1 cellular context compared by ENCODE assay signal in genomic region chr2:99763764-99764163, GRCh38.
TF ChIP-seq lines count a peak whose summit lies in the region.

No MANE protein-coding gene starts in this region.

TF ChIP-seq in GM23338, 12 proteins besides CTCF, POLR2A, EP300 and RAD21 (continued from another document):
- TF ChIP-seq ZNF462 (CRISPR knock-in tag; IDR thresholded peaks at IDR 0.05) (no peak), JUNB (IDR thresholded peaks at IDR 0.05; ENCODE audit: unreplicated experiment) (no peak), CREB1 (CRISPR knock-in tag; IDR thresholded peaks at IDR 0.05; ENCODE audit: low read depth) (no peak), STAT1 (IDR thresholded peaks at IDR 0.05; ENCODE audit: unreplicated experiment) (no peak), EZH2phosphoT487 (IDR thresholded peaks at IDR 0.05; ENCODE audit: unreplicated experiment) (no peak), REST (IDR thresholded peaks at IDR 0.05; ENCODE audit: unreplicated experiment) (no peak), EZH2 (IDR thresholded peaks at IDR 0.05; ENCODE audit: low read depth, unreplicated experiment) (no peak), ZNF114 (CRISPR knock-in tag; IDR thresholded peaks at IDR 0.05) (no peak), ZNF331 (CRISPR knock-in tag; IDR thresholded peaks at IDR 0.05; ENCODE audit: low read depth) (no peak)
- TF ChIP-seq, protein P1, sequence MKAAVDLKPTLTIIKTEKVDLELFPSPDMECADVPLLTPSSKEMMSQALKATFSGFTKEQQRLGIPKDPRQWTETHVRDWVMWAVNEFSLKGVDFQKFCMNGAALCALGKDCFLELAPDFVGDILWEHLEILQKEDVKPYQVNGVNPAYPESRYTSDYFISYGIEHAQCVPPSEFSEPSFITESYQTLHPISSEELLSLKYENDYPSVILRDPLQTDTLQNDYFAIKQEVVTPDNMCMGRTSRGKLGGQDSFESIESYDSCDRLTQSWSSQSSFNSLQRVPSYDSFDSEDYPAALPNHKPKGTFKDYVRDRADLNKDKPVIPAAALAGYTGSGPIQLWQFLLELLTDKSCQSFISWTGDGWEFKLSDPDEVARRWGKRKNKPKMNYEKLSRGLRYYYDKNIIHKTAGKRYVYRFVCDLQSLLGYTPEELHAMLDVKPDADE (IDR thresholded peaks at IDR 0.05), result no peak
TF ChIP-seq in GM23338: peak in this region for 0.
